ENCODE assay signal across 8 cellular contexts in the genomic region with DNA sequence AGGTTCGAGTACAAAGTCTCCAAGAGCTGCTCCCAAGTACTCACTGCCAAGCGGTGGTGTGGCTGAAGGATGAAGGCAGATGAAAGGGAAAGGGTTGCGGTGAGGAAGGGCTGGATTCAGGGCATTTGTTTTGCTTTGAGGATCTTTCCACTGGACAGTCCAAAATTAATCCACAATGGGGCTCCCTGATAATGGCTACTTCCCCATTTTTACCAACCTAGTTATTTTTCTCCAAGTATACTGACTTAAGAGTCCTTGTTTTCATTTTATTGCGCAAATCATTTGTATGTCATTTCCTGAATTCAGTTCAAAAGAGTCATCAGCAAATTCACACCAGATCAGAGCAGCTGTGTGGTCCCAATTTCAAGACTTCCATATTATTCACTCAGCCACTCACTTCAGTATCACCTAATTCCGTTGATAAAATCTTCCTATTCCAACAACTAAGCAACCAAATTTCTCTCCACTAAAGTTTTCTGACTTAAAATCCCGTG. TPM values are rescaled to one million over a fixed set of nuclear protein-coding genes. Genes with fewer than 3 reads are reported as not detected.
A peak's percentile ranks its signal among the peaks of the same experiment; 100 is the strongest.
DNase-seq lines count a peak whose midpoint lies in the region; ATAC-seq, FAIRE-seq and TF ChIP-seq lines count a peak whose summit lies in the region.

No MANE protein-coding gene starts in this region.

- peak overlapping the region; percentile 74 for H3K4me2 ChIP-seq in K562 (ENCODE audit: insufficient read depth, low read length)

- no peak for FAIRE-seq in K562 (lab: Jason Lieb, UNC)

- H2AFZ ChIP-seq in K562 (ENCODE audit: low read depth, low read length): peak overlapping the region; percentile 87

- TF ChIP-seq RAD21 in K562 (CRISPR knock-in tag; conservative IDR thresholded peaks at IDR 0.05 in 1 of 2, IDR thresholded peaks at IDR 0.05 in 1 of 2): no peak

- intact Hi-C loops in K562 (cut with micrococcal nuclease): no loop called here

- H3K27ac ChIP-seq in K562 (ENCODE audit: extremely low read depth, low read depth, low read length) (no peak overlapping the region), thymus (ENCODE audit: low read depth) (peak overlapping the region; percentile 52)

- in situ Hi-C loops in K562 (cut with MboI): no loop called here

- no peaks in the 10 kb centered on the region for H3K9me1 ChIP-seq in K562 (ENCODE audit: control insufficient read depth, insufficient read depth, low read length)

- peaks cover 8 to 17% of the 10 kb centered on the region in 2 experiments; a peak in 3 of 5 replicates for H3K27me3 ChIP-seq in K562 (ENCODE audit: control insufficient read depth in 2 of 2, insufficient read depth in 2 of 2, low read length in 2 of 2)
- H3K27me3 ChIP-seq in kidney epithelial cell (ENCODE audit: control insufficient read depth, insufficient read depth, low read length): no peaks in the 10 kb centered on the region
- no peaks in the 10 kb centered on the region for H3K27me3 ChIP-seq in thymus (ENCODE audit: control insufficient read depth, insufficient read depth)

- TF ChIP-seq POLR2A in K562 (conservative IDR thresholded peaks at IDR 0.05): no peak

- H3K79me2 ChIP-seq in K562 (ENCODE audit: control insufficient read depth, insufficient read depth, low read length): no peaks in the 10 kb centered on the region

- BruUV-seq in K562 (replicated peaks; lab: Mats Ljungman, UMichigan): no TSS peak

- TF ChIP-seq EP300 in K562 (IDR thresholded peaks at IDR 0.05; ENCODE audit: low read length): no peak

- POLR2A ChIA-PET in K562 (lab: Yijun Ruan, JAX): interaction anchor here (0.7 kb wide), 1 partner anchor 10 kb away, joined by 3 read pairs; no protein-coding TSS in a partner anchor

- WGBS in K562 (ENCODE audit: insufficient coverage, low coverage, missing lambda C conversion rate): 19% methylated on average over 6 of the region's 6 CpGs
- 61% methylated on average over 6 of the region's 6 CpGs for WGBS in thymus

- CTCF ChIA-PET in K562 (lab: Yijun Ruan, JAX; ENCODE audit: low intra/inter-chr PET ratio): no interaction called here

- H3K36me3 ChIP-seq in K562 (ENCODE audit: control insufficient read depth, insufficient read depth, low read length) (no peaks in the 10 kb centered on the region), kidney epithelial cell (ENCODE audit: control insufficient read depth, insufficient read depth, low read length) (no peaks in the 10 kb centered on the region), thymus (ENCODE audit: control insufficient read depth, insufficient read depth) (no peaks in the 10 kb centered on the region)

- H3K9ac ChIP-seq in K562 (ENCODE audit: insufficient read depth in 1 of 2, low read depth in 2 of 2, low read length in 2 of 2): peak overlapping the region; percentile 2 to 92; a peak in 1 of 4 replicates

- H4K20me1 ChIP-seq in K562 (replicated peaks; ENCODE audit: control insufficient read depth, insufficient read depth, low read length): no peaks in the 10 kb centered on the region

- DNase-seq in AG08395 (ENCODE audit: low spot score) (peak; percentile 38), K562 (ENCODE audit: extremely low read depth in 1 of 4, low spot score in 3 of 4) (no peak), kidney epithelial cell (ENCODE audit: low read depth) (no peak)
- no peak for DNase-seq in Jurkat, Clone E6-1 (ENCODE audit: low read depth, low spot score)

- ATAC-seq in K562 (no peak), GM18909 (IDR thresholded peaks at IDR 0.05; ENCODE audit: poor library complexity, unreplicated experiment) (no peak), HG03045 (IDR thresholded peaks at IDR 0.05; ENCODE audit: unreplicated experiment) (no peak), GM21367 (IDR thresholded peaks at IDR 0.05; ENCODE audit: unreplicated experiment) (no peak)

- peaks cover 6 to 15% of the 10 kb centered on the region in 2 experiments; a peak in 4 of 5 replicates for H3K4me1 ChIP-seq in K562 (replicated peaks in 1 of 2; ENCODE audit: control insufficient read depth in 2 of 2, insufficient read depth in 2 of 2, low read length in 2 of 2)
- H3K4me1 ChIP-seq in thymus (ENCODE audit: control insufficient read depth, insufficient read depth, low read length): peaks cover 4% of the 10 kb centered on the region

- peak overlapping the region; percentile 75 for H3K4me3 ChIP-seq in Jurkat, Clone E6-1 (ENCODE audit: low read length)
- H3K4me3 ChIP-seq in K562 (peak overlapping the region; percentile 60), kidney epithelial cell (ENCODE audit: low read depth, low read length) (peak overlapping the region; percentile 90), thymus (ENCODE audit: low read length) (peak overlapping the region; percentile 86)

- H3K9me3 ChIP-seq in K562 (replicated peaks; ENCODE audit: control insufficient read depth, insufficient read depth, low read depth, low read length) (no peaks in the 10 kb centered on the region), thymus (ENCODE audit: control insufficient read depth) (no peaks in the 10 kb centered on the region)

- no peak for TF ChIP-seq CTCF in K562 (IDR thresholded peaks at IDR 0.05 in 2 of 3, conservative IDR thresholded peaks at IDR 0.05 in 1 of 3; ENCODE audit: insufficient read depth in 2 of 3, low read depth in 1 of 3, low read length in 3 of 3)
- TF ChIP-seq CTCF in kidney epithelial cell (IDR thresholded peaks at IDR 0.05; ENCODE audit: insufficient read depth, low read length, poor library complexity, severe bottlenecking): no peak

TF ChIP-seq in K562, 482 proteins besides CTCF, POLR2A, EP300 and RAD21 (continues in another document):
- TF ChIP-seq, protein P1, sequence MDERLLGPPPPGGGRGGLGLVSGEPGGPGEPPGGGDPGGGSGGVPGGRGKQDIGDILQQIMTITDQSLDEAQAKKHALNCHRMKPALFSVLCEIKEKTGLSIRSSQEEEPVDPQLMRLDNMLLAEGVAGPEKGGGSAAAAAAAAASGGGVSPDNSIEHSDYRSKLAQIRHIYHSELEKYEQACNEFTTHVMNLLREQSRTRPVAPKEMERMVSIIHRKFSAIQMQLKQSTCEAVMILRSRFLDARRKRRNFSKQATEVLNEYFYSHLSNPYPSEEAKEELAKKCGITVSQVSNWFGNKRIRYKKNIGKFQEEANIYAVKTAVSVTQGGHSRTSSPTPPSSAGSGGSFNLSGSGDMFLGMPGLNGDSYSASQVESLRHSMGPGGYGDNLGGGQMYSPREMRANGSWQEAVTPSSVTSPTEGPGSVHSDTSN (CRISPR knock-in tag; IDR thresholded peaks at IDR 0.05; ENCODE audit: low read depth): no peak
- TF ChIP-seq, protein P1 (tag; conservative IDR thresholded peaks at IDR 0.05; ENCODE audit: low read depth): 0 out of 2 replicates have a peak, but pooled peaks have one; percentile 23
- TF ChIP-seq EZH2 (IDR thresholded peaks at IDR 0.05; ENCODE audit: borderline replicate concordance, low read depth, low read length) (no peak), MAFG (tag; conservative IDR thresholded peaks at IDR 0.05) (no peak), HIVEP1 (CRISPR knock-in tag; IDR thresholded peaks at IDR 0.05) (no peak)
- TF ChIP-seq, protein P2, sequence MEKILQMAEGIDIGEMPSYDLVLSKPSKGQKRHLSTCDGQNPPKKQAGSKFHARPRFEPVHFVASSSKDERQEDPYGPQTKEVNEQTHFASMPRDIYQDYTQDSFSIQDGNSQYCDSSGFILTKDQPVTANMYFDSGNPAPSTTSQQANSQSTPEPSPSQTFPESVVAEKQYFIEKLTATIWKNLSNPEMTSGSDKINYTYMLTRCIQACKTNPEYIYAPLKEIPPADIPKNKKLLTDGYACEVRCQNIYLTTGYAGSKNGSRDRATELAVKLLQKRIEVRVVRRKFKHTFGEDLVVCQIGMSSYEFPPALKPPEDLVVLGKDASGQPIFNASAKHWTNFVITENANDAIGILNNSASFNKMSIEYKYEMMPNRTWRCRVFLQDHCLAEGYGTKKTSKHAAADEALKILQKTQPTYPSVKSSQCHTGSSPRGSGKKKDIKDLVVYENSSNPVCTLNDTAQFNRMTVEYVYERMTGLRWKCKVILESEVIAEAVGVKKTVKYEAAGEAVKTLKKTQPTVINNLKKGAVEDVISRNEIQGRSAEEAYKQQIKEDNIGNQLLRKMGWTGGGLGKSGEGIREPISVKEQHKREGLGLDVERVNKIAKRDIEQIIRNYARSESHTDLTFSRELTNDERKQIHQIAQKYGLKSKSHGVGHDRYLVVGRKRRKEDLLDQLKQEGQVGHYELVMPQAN (IDR thresholded peaks at IDR 0.05; ENCODE audit: borderline replicate concordance): no peak

RNA-seq across cellular contexts. Expression of a gene that starts 0.5 kb away (rescaled TPM):
- polyA plus RNA-seq in Jurkat, Clone E6-1 (2012; ENCODE audit: insufficient read depth, insufficient read length): 27.1 TPM
- total RNA-seq in K562 (2011; cell fraction: chromatin; rRNA removed; ENCODE audit: low replicate concordance): 10.2 and 14.7 TPM in 2 replicates
- 1.2 and 2.2 TPM in 2 replicates for total RNA-seq in K562 (2011; cell fraction: nucleolus; rRNA removed)
- 1.6 and 2.5 TPM in 2 replicates for total RNA-seq in K562 (2011; cell fraction: nucleoplasm; rRNA removed)
- 0.86 and 1.3 TPM in 2 replicates for total RNA-seq in K562 (2014; rRNA removed)
- 2.6 and 3.1 TPM in 2 replicates for total RNA-seq in K562 (2014; rRNA removed; fragmentation: Illumina TruSeq; extraction: Trizol)
- 1.1 and 1.3 TPM in 2 replicates for total RNA-seq in K562 (2015; rRNA removed; fragmentation: Illumina TruSeq; extraction: Trizol)
- 3.1 and 3.9 TPM in 2 replicates for total RNA-seq in K562 (2021)
- polyA plus RNA-seq in K562 (2011; rRNA removed): 2.1 and 5.6 TPM in 2 replicates
- polyA plus RNA-seq in K562 (2011; cell fraction: cytosol; rRNA removed): 0.60 and 1.6 TPM in 2 replicates
- polyA plus RNA-seq in K562 (2011; cell fraction: nucleus; rRNA removed): 1.8 and 3.3 TPM in 2 replicates
- polyA plus RNA-seq in K562 (2012): 1.8 and 3.1 TPM in 2 replicates
- 2.4 and 2.6 TPM in 2 replicates for polyA plus RNA-seq in K562 (2014; fragmentation: Illumina TruSeq; extraction: Trizol)
- under 1 TPM; 0.32 to 0.87 TPM for polyA plus RNA-seq in K562 (2014; fragmentation: Nextera tagmentation; extraction: Ambion mirVana)
- 1.4 and 2.1 TPM in 2 replicates for polyA plus RNA-seq in K562 (2014; rRNA removed)
- 5.6 and 12.8 TPM in 2 replicates for polyA minus RNA-seq in K562 (2011; rRNA and poly(A)+ RNA removed)
- 1.6 and 3.6 TPM in 2 replicates for polyA minus RNA-seq in K562 (2011; cell fraction: cytosol; rRNA and poly(A)+ RNA removed)
- polyA minus RNA-seq in K562 (2011; cell fraction: nucleus; rRNA and poly(A)+ RNA removed): 2.4 and 2.8 TPM in 2 replicates
- 10.5 and 17.9 TPM in 2 replicates for total RNA-seq in kidney epithelial cell
- polyA plus RNA-seq in thymus: 9.4 TPM
